Comparison of ENCODE assay signal across 5 cellular contexts in the genomic region with DNA sequence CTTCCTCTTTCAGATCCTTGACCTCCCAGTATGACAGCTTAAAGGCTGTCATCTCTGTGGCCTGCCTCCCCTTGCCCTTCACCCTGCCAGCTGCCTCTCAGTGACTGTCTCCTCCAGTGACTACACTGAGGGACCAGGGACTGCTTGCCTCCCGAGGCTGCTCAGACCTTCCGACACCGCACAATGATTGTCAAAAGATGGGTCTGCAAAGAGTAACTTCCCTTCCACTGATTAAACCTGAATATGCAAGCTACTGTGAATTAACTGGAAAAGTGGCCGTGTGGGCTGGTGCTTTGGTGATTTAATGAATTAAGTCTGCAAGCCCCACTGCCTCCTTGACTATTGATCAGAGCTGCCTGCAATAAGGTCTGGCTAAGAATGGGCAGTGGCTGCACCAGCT. TPM values are rescaled to one million over a fixed set of nuclear protein-coding genes. Genes with fewer than 3 reads are reported as not detected.
"Had no signal": no experiment of that assay in that cellular context is flagged by ENCODE, and none has a peak within 500 bp of the region (broad histone marks: within the 10 kb centered on the region; RNA-seq: fewer than 3 reads in every experiment).

No MANE protein-coding gene starts in this region.

RNA-seq across cellular contexts. Expression of gene DGCR6, which starts 21.7 kb away (rescaled TPM):
- polyA plus RNA-seq: HepG2 had no signal

RNA-seq across cellular contexts. Expression of gene PRODH, which starts 51.6 kb away (rescaled TPM):
- total RNA-seq: GM23248, H4, HFFc6 had no signal
- polyA plus RNA-seq: GM23248, IgD-negative memory B cell had no signal
